In genomic region chr9:5269249-5269715, GRCh38 we compare ENCODE assay signal across 14 cellular contexts. TPM values are rescaled to one million over a fixed set of nuclear protein-coding genes. Genes with fewer than 3 reads are reported as not detected.
A peak's percentile ranks its signal among the peaks of the same experiment; 100 is the strongest.
DNase-seq lines count a peak whose midpoint lies in the region; FAIRE-seq and TF ChIP-seq lines count a peak whose summit lies in the region.
"Had no signal": no experiment of that assay in that cellular context is flagged by ENCODE, and none has a peak within 500 bp of the region (broad histone marks: within the 10 kb centered on the region; RNA-seq: fewer than 3 reads in every experiment).

No MANE protein-coding gene starts in this region.

- POLR2A ChIA-PET in endothelial cell of umbilical vein (lab: Charles Lee) = no interaction called here

- peak; percentile 93 for DNase-seq in EL
- DNase-seq in RCC 7860 (ENCODE audit: low spot score) = peak; percentile 91
- DNase-seq in endothelial cell of umbilical vein (ENCODE audit: low read depth, low spot score) = peak; percentile 90
- DNase-seq in mesothelial cell of epicardium (ENCODE audit: low spot score in 2 of 2, unreplicated experiment in 2 of 2) = no peak
- no peak for DNase-seq in globus pallidus (ENCODE audit: low spot score)
- DNase-seq in GM13977 (ENCODE audit: low spot score) = no peak
- DNase-seq in activated effector memory CD4-positive, alpha-beta T cell treated with anti-CD3 and anti-CD28 coated beads, Interleukin-2, amount 50 U/mL, for 16 hours = no peak
- no peak for DNase-seq in prostate gland (ENCODE audit: low spot score)
- DNase-seq: activated CD4-positive, alpha-beta T cell treated with anti-CD3 and anti-CD28 coated beads for 4 hours; activated naive CD8-positive, alpha-beta T cell treated with anti-CD3 and anti-CD28 coated beads, Interleukin-2, amount 50 U/mL, for 24 hours; CD8-positive, alpha-beta memory T cell; NCI-H1694 treated with DMSO at 0.1 percent for 48 hours; stimulated activated CD4-positive, alpha-beta T cell treated with anti-CD3 and anti-CD28 coated beads, Interleukin-4, amount 100 ng/mL, for 4 hours had no signal

- no peaks in the 10 kb centered on the region for H4K20me1 ChIP-seq in endothelial cell of umbilical vein (replicated peaks; ENCODE audit: control insufficient read depth, extremely low read depth, insufficient read depth, low read length)

- CTCF ChIA-PET in endothelial cell of umbilical vein (lab: Charles Lee) = interaction anchor here (0.6 to 2.5 kb wide), 16 partner anchors 9 to 896 kb away, joined by 3 to 16 read pairs (median 3); partner anchors contain the start of gene CD274

- peak overlapping the region; percentile 85 for H3K27ac Mint-ChIP-seq in mesothelial cell of epicardium
- H3K27ac Mint-ChIP-seq: activated naive CD8-positive, alpha-beta T cell treated with anti-CD3 and anti-CD28 coated beads, Interleukin-2, amount 50 U/mL, for 24 hours; CD8-positive, alpha-beta memory T cell had no signal

- no peaks in the 10 kb centered on the region for H3K27me3 ChIP-seq in endothelial cell of umbilical vein (ENCODE audit: control insufficient read depth in 2 of 2, insufficient read depth in 2 of 2, low read length in 2 of 2)
- no peaks in the 10 kb centered on the region for H3K27me3 ChIP-seq in prostate gland (replicated peaks; ENCODE audit: insufficient read depth)

- no peaks in the 10 kb centered on the region for H3K36me3 Mint-ChIP-seq in mesothelial cell of epicardium

- H3K4me3 ChIP-seq in endothelial cell of umbilical vein (replicated peaks in 1 of 3; ENCODE audit: insufficient read depth in 1 of 3, low read depth in 1 of 3, low read length in 3 of 3) (no peak overlapping the region), prostate gland (no peak overlapping the region)

- peaks cover 4% of the 10 kb centered on the region for H3K9me3 Mint-ChIP-seq in mesothelial cell of epicardium
- H3K9me3 Mint-ChIP-seq: activated naive CD8-positive, alpha-beta T cell treated with anti-CD3 and anti-CD28 coated beads, Interleukin-2, amount 50 U/mL, for 24 hours; CD8-positive, alpha-beta memory T cell; neural crest cell had no signal

- BruUV-seq in endothelial cell of umbilical vein (replicated peaks; lab: Mats Ljungman, UMichigan) = no TSS peak

- FAIRE-seq in RCC 7860 (lab: Jason Lieb, UNC) (peak; percentile 93), endothelial cell of umbilical vein (lab: Jason Lieb, UNC) (peak; percentile 94)

- peaks cover 24% of the 10 kb centered on the region for H3K4me1 ChIP-seq in endothelial cell of umbilical vein (ENCODE audit: control insufficient read depth, extremely low read depth, insufficient read depth, low read length)
- H3K4me1 ChIP-seq in prostate gland (replicated peaks) = no peaks in the 10 kb centered on the region

- TF ChIP-seq CTCF in endothelial cell of umbilical vein (IDR thresholded peaks at IDR 0.05; ENCODE audit: extremely low read depth in 1 of 2, insufficient read depth in 1 of 2, low read depth in 1 of 2, low read length in 2 of 2) = no peak
- TF ChIP-seq CTCF in mesothelial cell of epicardium (IDR thresholded peaks at IDR 0.05; ENCODE audit: unreplicated experiment) = no peak
- no peak for TF ChIP-seq CTCF in GM13977 (IDR thresholded peaks at IDR 0.05; ENCODE audit: extremely low read depth, insufficient read depth, missing control alignments)
- TF ChIP-seq CTCF in prostate gland (IDR thresholded peaks at IDR 0.05) = no peak

- dilution Hi-C loops in endothelial cell of umbilical vein (cut with MboI; ENCODE audit: extremely low pct_ligation_motif_present, low sequenced_read_pairs) = no loop called here

- H3K9me1 ChIP-seq in endothelial cell of umbilical vein (replicated peaks; ENCODE audit: control insufficient read depth, extremely low read depth, insufficient read depth, low read length) = no peaks in the 10 kb centered on the region

- 32% methylated on average over 6 of the region's 6 CpGs for WGBS in prostate gland

- H3K36me3 ChIP-seq in endothelial cell of umbilical vein (ENCODE audit: control insufficient read depth in 2 of 2, extremely low read depth in 1 of 2, insufficient read depth in 2 of 2, low read length in 2 of 2) (no peaks in the 10 kb centered on the region), prostate gland (no peaks in the 10 kb centered on the region)

- H3K9ac ChIP-seq in endothelial cell of umbilical vein (replicated peaks; ENCODE audit: extremely low read depth, insufficient read depth, low read length) = peak overlapping the region; percentile 82

- H3K79me2 ChIP-seq in endothelial cell of umbilical vein (ENCODE audit: control insufficient read depth, insufficient read depth, low read length) = no peaks in the 10 kb centered on the region

- H3K4me1 Mint-ChIP-seq in mesothelial cell of epicardium = peaks cover 8% of the 10 kb centered on the region

- in situ Hi-C loops in GM13977 (cut with MboI; ENCODE audit: low pct_unique_long_range_greater_than_20kb, low sequenced_read_pairs, unreplicated experiment) = no loop called here

- no peak for TF ChIP-seq POLR2A in endothelial cell of umbilical vein (IDR thresholded peaks at IDR 0.05; ENCODE audit: low read depth, low read length)
- TF ChIP-seq POLR2A in prostate gland (IDR thresholded peaks at IDR 0.05) = no peak

- H3K27ac ChIP-seq in endothelial cell of umbilical vein (ENCODE audit: insufficient read depth, low read depth, low read length) = peak overlapping the region; percentile 99
- H3K27ac ChIP-seq in prostate gland = no peak overlapping the region

- no peaks in the 10 kb centered on the region for H3K9me3 ChIP-seq in endothelial cell of umbilical vein (replicated peaks; ENCODE audit: control insufficient read depth, insufficient read depth, low read length)
- no peaks in the 10 kb centered on the region for H3K9me3 ChIP-seq in prostate gland

- H3K4me3 Mint-ChIP-seq in mesothelial cell of epicardium = no peak overlapping the region
- H3K4me3 Mint-ChIP-seq: activated naive CD8-positive, alpha-beta T cell treated with anti-CD3 and anti-CD28 coated beads, Interleukin-2, amount 50 U/mL, for 24 hours; CD8-positive, alpha-beta memory T cell; neural crest cell had no signal

- H3K27me3 Mint-ChIP-seq in mesothelial cell of epicardium (ENCODE audit: low read depth) = no peaks in the 10 kb centered on the region
- H3K27me3 Mint-ChIP-seq: activated naive CD8-positive, alpha-beta T cell treated with anti-CD3 and anti-CD28 coated beads, Interleukin-2, amount 50 U/mL, for 24 hours had no signal

- H2AFZ ChIP-seq in endothelial cell of umbilical vein (ENCODE audit: low read depth, low read length) = peak overlapping the region; percentile 44

- H3K4me2 ChIP-seq in endothelial cell of umbilical vein (ENCODE audit: insufficient read depth, low read length) = peak overlapping the region; percentile 58

- intact Hi-C loops in endothelial cell of umbilical vein (cut with micrococcal nuclease) = loop anchor here (1.0 to 10.0 kb wide), 9 partner anchors 83 to 504 kb away; partner anchors contain the start of gene PLGRKT
- intact Hi-C loops in prostate gland (cut with DNase I) = no loop called here

TF ChIP-seq in endothelial cell of umbilical vein, 7 proteins besides CTCF, POLR2A, EP300 and RAD21:
- TF ChIP-seq MYC (IDR thresholded peaks at IDR 0.05; ENCODE audit: low read depth, low read length) = no peak
- peak; percentile 91 for TF ChIP-seq JUN (IDR thresholded peaks at IDR 0.05; ENCODE audit: borderline replicate concordance, insufficient read depth, insufficient read length, low read depth)
- no peak for TF ChIP-seq MAX (IDR thresholded peaks at IDR 0.05; ENCODE audit: insufficient read depth, insufficient read length)
- peak; percentile 44 for TF ChIP-seq FOS (IDR thresholded peaks at IDR 0.05; ENCODE audit: borderline replicate concordance, insufficient read depth, low read length)
- peak; percentile 76 for TF ChIP-seq POLR2AphosphoS5 (IDR thresholded peaks at IDR 0.05; ENCODE audit: insufficient read depth, low read depth, low read length)
- TF ChIP-seq GATA2 (IDR thresholded peaks at IDR 0.05; ENCODE audit: insufficient read depth, insufficient read length, low read depth, low read length) = peak; percentile 34
- TF ChIP-seq EZH2 (IDR thresholded peaks at IDR 0.05; ENCODE audit: borderline replicate concordance, low read depth, low read length, severe bottlenecking) = no peak

RNA-seq across cellular contexts. Expression of gene RLN2, which starts 35.2 kb away (rescaled TPM):
- total RNA-seq in endothelial cell of umbilical vein (0.48 TPM in 1 of 2 replicates, not detected in the other), mesothelial cell of epicardium (2.8 to 3.8 TPM (median 3.4 TPM) in 3 replicates), prostate gland (1 to 10 TPM; 2.3 to 2.5 TPM)
- polyA plus RNA-seq in endothelial cell of umbilical vein = 0.41 and 0.43 TPM in 2 replicates
- 0.25 and 0.58 TPM in 2 replicates for polyA plus RNA-seq in endothelial cell of umbilical vein (2011; cell fraction: cytosol; rRNA removed)
- 0.13 and 0.31 TPM in 2 replicates for polyA plus RNA-seq in endothelial cell of umbilical vein (2011; cell fraction: nucleus; rRNA removed)
- polyA plus RNA-seq in endothelial cell of umbilical vein (2012) = 0.52 TPM in 1 of 2 replicates, not detected in the other
- 0.59 TPM in 1 of 2 replicates, not detected in the other for polyA minus RNA-seq in endothelial cell of umbilical vein
- not detected for polyA minus RNA-seq in endothelial cell of umbilical vein (2011; cell fraction: cytosol; rRNA and poly(A)+ RNA removed)
- not detected in 2 replicates for polyA minus RNA-seq in endothelial cell of umbilical vein (2011; cell fraction: nucleus; rRNA and poly(A)+ RNA removed)

RNA-seq across cellular contexts. Expression of gene INSL4, which starts 38.1 kb away (rescaled TPM):
- total RNA-seq in endothelial cell of umbilical vein = not detected in 2 replicates
- polyA plus RNA-seq in endothelial cell of umbilical vein = not detected in 2 replicates
- polyA plus RNA-seq in endothelial cell of umbilical vein (2011; cell fraction: cytosol; rRNA removed) = not detected in 2 replicates
- polyA plus RNA-seq in endothelial cell of umbilical vein (2011; cell fraction: nucleus; rRNA removed) = not detected in 2 replicates
- polyA plus RNA-seq in endothelial cell of umbilical vein (2012) = not detected in 2 replicates
- polyA minus RNA-seq in endothelial cell of umbilical vein = not detected in 2 replicates
- not detected for polyA minus RNA-seq in endothelial cell of umbilical vein (2011; cell fraction: cytosol; rRNA and poly(A)+ RNA removed)
- not detected in 2 replicates for polyA minus RNA-seq in endothelial cell of umbilical vein (2011; cell fraction: nucleus; rRNA and poly(A)+ RNA removed)
- not detected in 3 replicates for total RNA-seq in mesothelial cell of epicardium
- not detected for total RNA-seq in prostate gland
- total RNA-seq: CD8-positive, alpha-beta memory T cell; neural crest cell had no signal
- polyA plus RNA-seq: CD8-positive, alpha-beta memory T cell had no signal

Comparison
In these comparisons a context has a peak if more than half of its experiments do, and no peak if none do; other contexts are left out.
1. DNase-seq: peak in EL (single experiment), RCC 7860 (single experiment) and endothelial cell of umbilical vein (single experiment); none in mesothelial cell of epicardium (0 of 2), globus pallidus (single experiment), GM13977 (single experiment), activated effector memory CD4-positive, alpha-beta T cell treated with anti-CD3 and anti-CD28 coated beads, Interleukin-2, amount 50 U/mL, for 16 hours (single experiment) and prostate gland (single experiment).